ENCODE assay signal across 1 cellular context in the genomic region with DNA sequence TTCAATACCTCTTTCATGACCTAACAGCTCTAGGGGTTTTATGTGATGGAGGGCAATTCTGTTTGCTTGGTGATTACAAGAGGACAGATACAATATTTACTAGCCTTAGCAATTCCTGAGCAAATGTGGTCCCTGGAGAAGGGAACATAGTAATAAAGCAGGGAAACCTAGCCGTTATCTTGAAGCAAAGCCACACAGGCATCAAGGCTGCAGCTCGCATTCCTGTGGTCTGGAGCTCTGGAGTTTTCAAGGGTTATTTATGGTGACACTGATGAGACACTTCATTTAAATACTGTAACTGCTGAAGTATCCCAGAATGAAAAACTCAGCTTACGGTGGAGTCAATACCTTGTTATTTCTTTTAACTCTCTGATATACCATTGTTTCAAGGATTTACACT.
A peak's percentile ranks its signal among the peaks of the same experiment; 100 is the strongest.
TF ChIP-seq lines count a peak whose summit lies in the region.

No MANE protein-coding gene starts in this region.

TF ChIP-seq in K562, 482 proteins besides CTCF, POLR2A, EP300 and RAD21 (continued from another document):
- TF ChIP-seq, protein P1, sequence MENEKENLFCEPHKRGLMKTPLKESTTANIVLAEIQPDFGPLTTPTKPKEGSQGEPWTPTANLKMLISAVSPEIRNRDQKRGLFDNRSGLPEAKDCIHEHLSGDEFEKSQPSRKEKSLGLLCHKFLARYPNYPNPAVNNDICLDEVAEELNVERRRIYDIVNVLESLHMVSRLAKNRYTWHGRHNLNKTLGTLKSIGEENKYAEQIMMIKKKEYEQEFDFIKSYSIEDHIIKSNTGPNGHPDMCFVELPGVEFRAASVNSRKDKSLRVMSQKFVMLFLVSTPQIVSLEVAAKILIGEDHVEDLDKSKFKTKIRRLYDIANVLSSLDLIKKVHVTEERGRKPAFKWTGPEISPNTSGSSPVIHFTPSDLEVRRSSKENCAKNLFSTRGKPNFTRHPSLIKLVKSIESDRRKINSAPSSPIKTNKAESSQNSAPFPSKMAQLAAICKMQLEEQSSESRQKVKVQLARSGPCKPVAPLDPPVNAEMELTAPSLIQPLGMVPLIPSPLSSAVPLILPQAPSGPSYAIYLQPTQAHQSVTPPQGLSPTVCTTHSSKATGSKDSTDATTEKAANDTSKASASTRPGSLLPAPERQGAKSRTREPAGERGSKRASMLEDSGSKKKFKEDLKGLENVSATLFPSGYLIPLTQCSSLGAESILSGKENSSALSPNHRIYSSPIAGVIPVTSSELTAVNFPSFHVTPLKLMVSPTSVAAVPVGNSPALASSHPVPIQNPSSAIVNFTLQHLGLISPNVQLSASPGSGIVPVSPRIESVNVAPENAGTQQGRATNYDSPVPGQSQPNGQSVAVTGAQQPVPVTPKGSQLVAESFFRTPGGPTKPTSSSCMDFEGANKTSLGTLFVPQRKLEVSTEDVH (IDR thresholded peaks at IDR 0.05; ENCODE audit: low read depth, partially characterized antibody) = no peak
- TF ChIP-seq, protein P2, sequence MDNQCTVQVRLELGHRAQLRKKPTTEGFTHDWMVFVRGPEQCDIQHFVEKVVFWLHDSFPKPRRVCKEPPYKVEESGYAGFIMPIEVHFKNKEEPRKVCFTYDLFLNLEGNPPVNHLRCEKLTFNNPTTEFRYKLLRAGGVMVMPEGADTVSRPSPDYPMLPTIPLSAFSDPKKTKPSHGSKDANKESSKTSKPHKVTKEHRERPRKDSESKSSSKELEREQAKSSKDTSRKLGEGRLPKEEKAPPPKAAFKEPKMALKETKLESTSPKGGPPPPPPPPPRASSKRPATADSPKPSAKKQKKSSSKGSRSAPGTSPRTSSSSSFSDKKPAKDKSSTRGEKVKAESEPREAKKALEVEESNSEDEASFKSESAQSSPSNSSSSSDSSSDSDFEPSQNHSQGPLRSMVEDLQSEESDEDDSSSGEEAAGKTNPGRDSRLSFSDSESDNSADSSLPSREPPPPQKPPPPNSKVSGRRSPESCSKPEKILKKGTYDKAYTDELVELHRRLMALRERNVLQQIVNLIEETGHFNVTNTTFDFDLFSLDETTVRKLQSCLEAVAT (IDR thresholded peaks at IDR 0.05) = peak in 1 of 2 experiments; percentile 49; a peak in 1 of 4 replicates
- peak; percentile 64 to 77; a peak in 3 of 4 replicates for TF ChIP-seq TEAD1 (CRISPR knock-in tag; IDR thresholded peaks at IDR 0.05)
- TF ChIP-seq ESRRA (IDR thresholded peaks at IDR 0.05; ENCODE audit: borderline replicate concordance, low read depth) = peak; percentile 20; the same call in 1 of the 2 replicates
- TF ChIP-seq, protein P3, sequence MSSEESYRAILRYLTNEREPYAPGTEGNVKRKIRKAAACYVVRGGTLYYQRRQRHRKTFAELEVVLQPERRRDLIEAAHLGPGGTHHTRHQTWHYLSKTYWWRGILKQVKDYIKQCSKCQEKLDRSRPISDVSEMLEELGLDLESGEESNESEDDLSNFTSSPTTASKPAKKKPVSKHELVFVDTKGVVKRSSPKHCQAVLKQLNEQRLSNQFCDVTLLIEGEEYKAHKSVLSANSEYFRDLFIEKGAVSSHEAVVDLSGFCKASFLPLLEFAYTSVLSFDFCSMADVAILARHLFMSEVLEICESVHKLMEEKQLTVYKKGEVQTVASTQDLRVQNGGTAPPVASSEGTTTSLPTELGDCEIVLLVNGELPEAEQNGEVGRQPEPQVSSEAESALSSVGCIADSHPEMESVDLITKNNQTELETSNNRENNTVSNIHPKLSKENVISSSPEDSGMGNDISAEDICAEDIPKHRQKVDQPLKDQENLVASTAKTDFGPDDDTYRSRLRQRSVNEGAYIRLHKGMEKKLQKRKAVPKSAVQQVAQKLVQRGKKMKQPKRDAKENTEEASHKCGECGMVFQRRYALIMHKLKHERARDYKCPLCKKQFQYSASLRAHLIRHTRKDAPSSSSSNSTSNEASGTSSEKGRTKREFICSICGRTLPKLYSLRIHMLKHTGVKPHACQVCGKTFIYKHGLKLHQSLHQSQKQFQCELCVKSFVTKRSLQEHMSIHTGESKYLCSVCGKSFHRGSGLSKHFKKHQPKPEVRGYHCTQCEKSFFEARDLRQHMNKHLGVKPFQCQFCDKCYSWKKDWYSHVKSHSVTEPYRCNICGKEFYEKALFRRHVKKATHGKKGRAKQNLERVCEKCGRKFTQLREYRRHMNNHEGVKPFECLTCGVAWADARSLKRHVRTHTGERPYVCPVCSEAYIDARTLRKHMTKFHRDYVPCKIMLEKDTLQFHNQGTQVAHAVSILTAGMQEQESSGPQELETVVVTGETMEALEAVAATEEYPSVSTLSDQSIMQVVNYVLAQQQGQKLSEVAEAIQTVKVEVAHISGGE (CRISPR knock-in tag; IDR thresholded peaks at IDR 0.05) = no peak
- no peak for TF ChIP-seq ILF3 (IDR thresholded peaks at IDR 0.05; ENCODE audit: borderline replicate concordance)
- TF ChIP-seq PRMT5 (CRISPR knock-in tag; IDR thresholded peaks at IDR 0.05) = no peak
- peak; percentile 60; the same call in 1 of the 2 replicates for TF ChIP-seq CTBP1 (IDR thresholded peaks at IDR 0.05; ENCODE audit: borderline replicate concordance)
- TF ChIP-seq, protein P4, sequence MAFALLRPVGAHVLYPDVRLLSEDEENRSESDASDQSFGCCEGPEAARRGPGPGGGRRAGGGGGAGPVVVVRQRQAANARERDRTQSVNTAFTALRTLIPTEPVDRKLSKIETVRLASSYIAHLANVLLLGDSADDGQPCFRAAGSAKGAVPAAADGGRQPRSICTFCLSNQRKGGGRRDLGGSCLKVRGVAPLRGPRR (CRISPR knock-in tag; IDR thresholded peaks at IDR 0.05) = no peak
- no peak for TF ChIP-seq TBL1XR1 (IDR thresholded peaks at IDR 0.05; ENCODE audit: low read length in 2 of 2)
- TF ChIP-seq MEIS2 (IDR thresholded peaks at IDR 0.05; ENCODE audit: partially characterized antibody) = peak; percentile 90
- peak; percentile 51; the same call in 1 of the 2 replicates for TF ChIP-seq CBFA2T3 (IDR thresholded peaks at IDR 0.05)
- TF ChIP-seq, protein P5, sequence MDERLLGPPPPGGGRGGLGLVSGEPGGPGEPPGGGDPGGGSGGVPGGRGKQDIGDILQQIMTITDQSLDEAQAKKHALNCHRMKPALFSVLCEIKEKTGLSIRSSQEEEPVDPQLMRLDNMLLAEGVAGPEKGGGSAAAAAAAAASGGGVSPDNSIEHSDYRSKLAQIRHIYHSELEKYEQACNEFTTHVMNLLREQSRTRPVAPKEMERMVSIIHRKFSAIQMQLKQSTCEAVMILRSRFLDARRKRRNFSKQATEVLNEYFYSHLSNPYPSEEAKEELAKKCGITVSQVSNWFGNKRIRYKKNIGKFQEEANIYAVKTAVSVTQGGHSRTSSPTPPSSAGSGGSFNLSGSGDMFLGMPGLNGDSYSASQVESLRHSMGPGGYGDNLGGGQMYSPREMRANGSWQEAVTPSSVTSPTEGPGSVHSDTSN (CRISPR knock-in tag; IDR thresholded peaks at IDR 0.05; ENCODE audit: low read depth) = no peak
- TF ChIP-seq, protein P5 (tag; conservative IDR thresholded peaks at IDR 0.05; ENCODE audit: low read depth) = peak; percentile 51
